In the genomic region with DNA sequence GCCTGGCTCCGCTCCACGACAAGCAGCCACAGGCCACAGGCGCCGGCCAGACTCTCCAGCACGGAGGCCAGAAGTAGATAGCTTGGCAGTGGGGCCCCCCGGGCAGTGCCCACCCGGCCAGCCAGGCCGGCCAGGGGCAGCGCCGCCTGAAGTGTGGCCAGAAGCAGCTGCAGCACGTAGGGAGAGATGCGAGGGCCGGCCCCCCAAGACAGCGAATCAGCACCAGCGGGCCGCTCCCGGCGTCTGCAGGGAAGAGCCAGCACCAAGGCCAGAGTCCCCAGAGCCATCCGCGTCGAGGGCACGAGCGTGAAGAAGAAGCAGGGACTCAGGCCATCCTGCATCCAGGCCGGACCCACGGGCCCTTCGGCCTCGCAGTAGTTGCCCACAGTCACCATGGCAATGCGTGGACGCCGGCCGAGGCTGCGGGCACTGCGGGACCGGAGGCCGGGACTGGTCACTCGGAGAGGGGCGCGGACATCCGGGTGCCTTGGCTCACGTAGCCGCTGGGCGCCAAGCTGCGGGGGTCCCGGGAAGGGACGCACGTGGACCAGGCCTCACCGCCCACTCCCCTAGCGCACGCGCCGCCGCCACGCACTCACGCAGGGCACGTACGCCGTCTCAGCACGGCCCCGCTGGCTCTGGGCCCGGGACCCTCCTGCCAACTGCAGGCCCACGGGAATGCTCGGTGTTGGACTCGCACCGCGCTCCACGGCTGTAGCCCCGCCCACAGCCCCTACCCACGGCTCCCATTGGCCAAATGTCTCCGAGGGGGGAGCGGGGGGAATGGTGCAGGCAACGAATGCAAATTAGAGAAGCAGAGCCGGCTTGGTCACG, we compare ENCODE assay signal across 1 cellular context.
TF ChIP-seq lines count a peak whose summit lies in the region.

A gene (minus strand): TSS at position 680 of the 834 bp plus-strand sequence. CDS start 285 bp downstream, at position 395.

TF ChIP-seq in HepG2, 621 proteins besides CTCF, POLR2A, EP300 and RAD21 (continued from another document):
- peak; percentile 63; the same call in 1 of the 2 replicates for TF ChIP-seq JUN (CRISPR knock-in tag; IDR thresholded peaks at IDR 0.05)
- TF ChIP-seq ZNF235 (CRISPR knock-in tag; IDR thresholded peaks at IDR 0.05; ENCODE audit: borderline replicate concordance) = peak; percentile 99
- TF ChIP-seq, protein P1, sequence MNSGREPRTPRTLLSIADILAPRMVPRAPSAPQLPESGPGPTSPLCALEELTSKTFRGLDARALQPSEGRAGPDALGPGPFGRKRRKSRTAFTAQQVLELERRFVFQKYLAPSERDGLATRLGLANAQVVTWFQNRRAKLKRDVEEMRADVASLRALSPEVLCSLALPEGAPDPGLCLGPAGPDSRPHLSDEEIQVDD (CRISPR knock-in tag; IDR thresholded peaks at IDR 0.05; ENCODE audit: borderline replicate concordance) = peak; percentile 89
- TF ChIP-seq RBM22 (optimal IDR thresholded peaks at IDR 0.05; ENCODE audit: low read length) = peak; percentile 96
- TF ChIP-seq ZSCAN12 (CRISPR knock-in tag; IDR thresholded peaks at IDR 0.05) = 0 out of 2 replicates have a peak, but pooled peaks have one; percentile 66
- TF ChIP-seq, protein P2, sequence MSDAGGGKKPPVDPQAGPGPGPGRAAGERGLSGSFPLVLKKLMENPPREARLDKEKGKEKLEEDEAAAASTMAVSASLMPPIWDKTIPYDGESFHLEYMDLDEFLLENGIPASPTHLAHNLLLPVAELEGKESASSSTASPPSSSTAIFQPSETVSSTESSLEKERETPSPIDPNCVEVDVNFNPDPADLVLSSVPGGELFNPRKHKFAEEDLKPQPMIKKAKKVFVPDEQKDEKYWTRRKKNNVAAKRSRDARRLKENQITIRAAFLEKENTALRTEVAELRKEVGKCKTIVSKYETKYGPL (CRISPR knock-in tag; IDR thresholded peaks at IDR 0.05) = peak; percentile 73
- TF ChIP-seq, protein P3, sequence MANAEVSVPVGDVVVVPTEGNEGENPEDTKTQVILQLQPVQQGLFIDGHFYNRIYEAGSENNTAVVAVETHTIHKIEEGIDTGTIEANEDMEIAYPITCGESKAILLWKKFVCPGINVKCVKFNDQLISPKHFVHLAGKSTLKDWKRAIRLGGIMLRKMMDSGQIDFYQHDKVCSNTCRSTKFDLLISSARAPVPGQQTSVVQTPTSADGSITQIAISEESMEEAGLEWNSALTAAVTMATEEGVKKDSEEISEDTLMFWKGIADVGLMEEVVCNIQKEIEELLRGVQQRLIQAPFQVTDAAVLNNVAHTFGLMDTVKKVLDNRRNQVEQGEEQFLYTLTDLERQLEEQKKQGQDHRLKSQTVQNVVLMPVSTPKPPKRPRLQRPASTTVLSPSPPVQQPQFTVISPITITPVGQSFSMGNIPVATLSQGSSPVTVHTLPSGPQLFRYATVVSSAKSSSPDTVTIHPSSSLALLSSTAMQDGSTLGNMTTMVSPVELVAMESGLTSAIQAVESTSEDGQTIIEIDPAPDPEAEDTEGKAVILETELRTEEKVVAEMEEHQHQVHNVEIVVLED (CRISPR knock-in tag; IDR thresholded peaks at IDR 0.05; ENCODE audit: borderline replicate concordance) = peak; percentile 96
- peak; percentile 91 for TF ChIP-seq FLYWCH1 (CRISPR knock-in tag; IDR thresholded peaks at IDR 0.05)
- TF ChIP-seq, protein P4, sequence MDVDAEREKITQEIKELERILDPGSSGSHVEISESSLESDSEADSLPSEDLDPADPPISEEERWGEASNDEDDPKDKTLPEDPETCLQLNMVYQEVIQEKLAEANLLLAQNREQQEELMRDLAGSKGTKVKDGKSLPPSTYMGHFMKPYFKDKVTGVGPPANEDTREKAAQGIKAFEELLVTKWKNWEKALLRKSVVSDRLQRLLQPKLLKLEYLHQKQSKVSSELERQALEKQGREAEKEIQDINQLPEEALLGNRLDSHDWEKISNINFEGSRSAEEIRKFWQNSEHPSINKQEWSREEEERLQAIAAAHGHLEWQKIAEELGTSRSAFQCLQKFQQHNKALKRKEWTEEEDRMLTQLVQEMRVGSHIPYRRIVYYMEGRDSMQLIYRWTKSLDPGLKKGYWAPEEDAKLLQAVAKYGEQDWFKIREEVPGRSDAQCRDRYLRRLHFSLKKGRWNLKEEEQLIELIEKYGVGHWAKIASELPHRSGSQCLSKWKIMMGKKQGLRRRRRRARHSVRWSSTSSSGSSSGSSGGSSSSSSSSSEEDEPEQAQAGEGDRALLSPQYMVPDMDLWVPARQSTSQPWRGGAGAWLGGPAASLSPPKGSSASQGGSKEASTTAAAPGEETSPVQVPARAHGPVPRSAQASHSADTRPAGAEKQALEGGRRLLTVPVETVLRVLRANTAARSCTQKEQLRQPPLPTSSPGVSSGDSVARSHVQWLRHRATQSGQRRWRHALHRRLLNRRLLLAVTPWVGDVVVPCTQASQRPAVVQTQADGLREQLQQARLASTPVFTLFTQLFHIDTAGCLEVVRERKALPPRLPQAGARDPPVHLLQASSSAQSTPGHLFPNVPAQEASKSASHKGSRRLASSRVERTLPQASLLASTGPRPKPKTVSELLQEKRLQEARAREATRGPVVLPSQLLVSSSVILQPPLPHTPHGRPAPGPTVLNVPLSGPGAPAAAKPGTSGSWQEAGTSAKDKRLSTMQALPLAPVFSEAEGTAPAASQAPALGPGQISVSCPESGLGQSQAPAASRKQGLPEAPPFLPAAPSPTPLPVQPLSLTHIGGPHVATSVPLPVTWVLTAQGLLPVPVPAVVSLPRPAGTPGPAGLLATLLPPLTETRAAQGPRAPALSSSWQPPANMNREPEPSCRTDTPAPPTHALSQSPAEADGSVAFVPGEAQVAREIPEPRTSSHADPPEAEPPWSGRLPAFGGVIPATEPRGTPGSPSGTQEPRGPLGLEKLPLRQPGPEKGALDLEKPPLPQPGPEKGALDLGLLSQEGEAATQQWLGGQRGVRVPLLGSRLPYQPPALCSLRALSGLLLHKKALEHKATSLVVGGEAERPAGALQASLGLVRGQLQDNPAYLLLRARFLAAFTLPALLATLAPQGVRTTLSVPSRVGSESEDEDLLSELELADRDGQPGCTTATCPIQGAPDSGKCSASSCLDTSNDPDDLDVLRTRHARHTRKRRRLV (CRISPR knock-in tag; IDR thresholded peaks at IDR 0.05) = peak; percentile 97
- no peak for TF ChIP-seq SRSF4 (IDR thresholded peaks at IDR 0.05; ENCODE audit: low read depth, low read length, poor library complexity, severe bottlenecking)
- no peak for TF ChIP-seq MYNN (CRISPR knock-in tag; IDR thresholded peaks at IDR 0.05; ENCODE audit: low read depth)
- peak; percentile 95; the same call in 1 of the 2 replicates for TF ChIP-seq CCDC6 (CRISPR knock-in tag; IDR thresholded peaks at IDR 0.05)
- no peak for TF ChIP-seq ZNF674 (CRISPR knock-in tag; IDR thresholded peaks at IDR 0.05; ENCODE audit: low read depth)
- TF ChIP-seq, protein P5, sequence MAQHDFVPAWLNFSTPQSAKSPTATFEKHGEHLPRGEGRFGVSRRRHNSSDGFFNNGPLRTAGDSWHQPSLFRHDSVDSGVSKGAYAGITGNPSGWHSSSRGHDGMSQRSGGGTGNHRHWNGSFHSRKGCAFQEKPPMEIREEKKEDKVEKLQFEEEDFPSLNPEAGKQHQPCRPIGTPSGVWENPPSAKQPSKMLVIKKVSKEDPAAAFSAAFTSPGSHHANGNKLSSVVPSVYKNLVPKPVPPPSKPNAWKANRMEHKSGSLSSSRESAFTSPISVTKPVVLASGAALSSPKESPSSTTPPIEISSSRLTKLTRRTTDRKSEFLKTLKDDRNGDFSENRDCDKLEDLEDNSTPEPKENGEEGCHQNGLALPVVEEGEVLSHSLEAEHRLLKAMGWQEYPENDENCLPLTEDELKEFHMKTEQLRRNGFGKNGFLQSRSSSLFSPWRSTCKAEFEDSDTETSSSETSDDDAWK (CRISPR knock-in tag; IDR thresholded peaks at IDR 0.05) = no peak
- TF ChIP-seq SP5 (CRISPR knock-in tag; IDR thresholded peaks at IDR 0.05; ENCODE audit: borderline replicate concordance, low read depth) = peak; percentile 75; the same call in 1 of the 2 replicates
- TF ChIP-seq ZNF788 (CRISPR knock-in tag; IDR thresholded peaks at IDR 0.05; ENCODE audit: borderline replicate concordance) = peak; percentile 87; the same call in 1 of the 2 replicates
- TF ChIP-seq, protein P6, sequence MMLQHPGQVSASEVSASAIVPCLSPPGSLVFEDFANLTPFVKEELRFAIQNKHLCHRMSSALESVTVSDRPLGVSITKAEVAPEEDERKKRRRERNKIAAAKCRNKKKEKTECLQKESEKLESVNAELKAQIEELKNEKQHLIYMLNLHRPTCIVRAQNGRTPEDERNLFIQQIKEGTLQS (CRISPR knock-in tag; IDR thresholded peaks at IDR 0.05) = peak; percentile 64; the same call in 1 of the 2 replicates
- TF ChIP-seq MEIS1 (CRISPR knock-in tag; IDR thresholded peaks at IDR 0.05; ENCODE audit: borderline replicate concordance) = peak; percentile 97
- peak; percentile 90; the same call in 1 of the 2 replicates for TF ChIP-seq ZNF572 (CRISPR knock-in tag; IDR thresholded peaks at IDR 0.05)
- TF ChIP-seq PHB2 (IDR thresholded peaks at IDR 0.05; ENCODE audit: partially characterized antibody) = no peak
- TF ChIP-seq, protein P7, sequence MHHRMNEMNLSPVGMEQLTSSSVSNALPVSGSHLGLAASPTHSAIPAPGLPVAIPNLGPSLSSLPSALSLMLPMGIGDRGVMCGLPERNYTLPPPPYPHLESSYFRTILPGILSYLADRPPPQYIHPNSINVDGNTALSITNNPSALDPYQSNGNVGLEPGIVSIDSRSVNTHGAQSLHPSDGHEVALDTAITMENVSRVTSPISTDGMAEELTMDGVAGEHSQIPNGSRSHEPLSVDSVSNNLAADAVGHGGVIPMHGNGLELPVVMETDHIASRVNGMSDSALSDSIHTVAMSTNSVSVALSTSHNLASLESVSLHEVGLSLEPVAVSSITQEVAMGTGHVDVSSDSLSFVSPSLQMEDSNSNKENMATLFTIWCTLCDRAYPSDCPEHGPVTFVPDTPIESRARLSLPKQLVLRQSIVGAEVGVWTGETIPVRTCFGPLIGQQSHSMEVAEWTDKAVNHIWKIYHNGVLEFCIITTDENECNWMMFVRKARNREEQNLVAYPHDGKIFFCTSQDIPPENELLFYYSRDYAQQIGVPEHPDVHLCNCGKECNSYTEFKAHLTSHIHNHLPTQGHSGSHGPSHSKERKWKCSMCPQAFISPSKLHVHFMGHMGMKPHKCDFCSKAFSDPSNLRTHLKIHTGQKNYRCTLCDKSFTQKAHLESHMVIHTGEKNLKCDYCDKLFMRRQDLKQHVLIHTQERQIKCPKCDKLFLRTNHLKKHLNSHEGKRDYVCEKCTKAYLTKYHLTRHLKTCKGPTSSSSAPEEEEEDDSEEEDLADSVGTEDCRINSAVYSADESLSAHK (CRISPR knock-in tag; IDR thresholded peaks at IDR 0.05; ENCODE audit: borderline replicate concordance) = 0 out of 2 replicates have a peak, but pooled peaks have one; percentile 48
- TF ChIP-seq ARNTL (CRISPR knock-in tag; IDR thresholded peaks at IDR 0.05) = peak; percentile 96
- peak; percentile 77 for TF ChIP-seq ELF3 (CRISPR knock-in tag; IDR thresholded peaks at IDR 0.05)
- TF ChIP-seq SIN3B (IDR thresholded peaks at IDR 0.05; ENCODE audit: low read length) = no peak
- TF ChIP-seq, protein P8, sequence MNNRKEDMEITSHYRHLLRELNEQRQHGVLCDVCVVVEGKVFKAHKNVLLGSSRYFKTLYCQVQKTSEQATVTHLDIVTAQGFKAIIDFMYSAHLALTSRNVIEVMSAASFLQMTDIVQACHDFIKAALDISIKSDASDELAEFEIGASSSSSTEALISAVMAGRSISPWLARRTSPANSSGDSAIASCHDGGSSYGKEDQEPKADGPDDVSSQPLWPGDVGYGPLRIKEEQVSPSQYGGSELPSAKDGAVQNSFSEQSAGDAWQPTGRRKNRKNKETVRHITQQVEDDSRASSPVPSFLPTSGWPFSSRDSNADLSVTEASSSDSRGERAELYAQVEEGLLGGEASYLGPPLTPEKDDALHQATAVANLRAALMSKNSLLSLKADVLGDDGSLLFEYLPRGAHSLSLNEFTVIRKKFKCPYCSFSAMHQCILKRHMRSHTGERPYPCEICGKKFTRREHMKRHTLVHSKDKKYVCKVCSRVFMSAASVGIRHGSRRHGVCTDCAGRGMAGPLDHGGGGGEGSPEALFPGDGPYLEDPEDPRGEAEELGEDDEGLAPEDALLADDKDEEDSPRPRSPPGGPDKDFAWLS (CRISPR knock-in tag; IDR thresholded peaks at IDR 0.05; ENCODE audit: borderline replicate concordance) = 0 out of 2 replicates have a peak, but pooled peaks have one; percentile 34
